ENCODE assay signal across 1 cellular context in genomic region chr3:48439820-48440589, GRCh38.
TF ChIP-seq lines count a peak whose summit lies in the region.

Gene CCDC51 (minus strand): TSS chr3:48440119. CDS start chr3:48435128, 4,991 bp downstream.
Gene TMA7 (plus strand): TSS chr3:48440257. CDS start chr3:48440297, 40 bp downstream.

TF ChIP-seq in HepG2, 621 proteins besides CTCF, POLR2A, EP300 and RAD21 (continued from another document and continues in another):
- TF ChIP-seq ZXDC (CRISPR knock-in tag; IDR thresholded peaks at IDR 0.05) (peak; percentile 81; the same call in 1 of the 2 replicates), STAT6 (CRISPR knock-in tag; IDR thresholded peaks at IDR 0.05; ENCODE audit: borderline replicate concordance) (no peak), ZNF784 (CRISPR knock-in tag; IDR thresholded peaks at IDR 0.05; ENCODE audit: borderline replicate concordance) (peak; percentile 87; the same call in 1 of the 2 replicates), ZBTB21 (CRISPR knock-in tag; IDR thresholded peaks at IDR 0.05) (0 out of 2 replicates have a peak, but pooled peaks have one; percentile 31), HOXD1 (CRISPR knock-in tag; IDR thresholded peaks at IDR 0.05) (0 out of 2 replicates have a peak, but pooled peaks have one; percentile 2), ZNF335 (CRISPR knock-in tag; IDR thresholded peaks at IDR 0.05) (peak; percentile 88; the same call in 1 of the 2 replicates), SALL2 (CRISPR knock-in tag; IDR thresholded peaks at IDR 0.05) (peak; percentile 43; the same call in 1 of the 2 replicates), NFYB (CRISPR knock-in tag; IDR thresholded peaks at IDR 0.05) (peak; percentile 98), ZNF629 (CRISPR knock-in tag; conservative IDR thresholded peaks at IDR 0.05) (no peak), SP1 (IDR thresholded peaks at IDR 0.05) (no peak), SP1 (CRISPR knock-in tag; IDR thresholded peaks at IDR 0.05) (peak; percentile 69), NCOA5 (CRISPR knock-in tag; IDR thresholded peaks at IDR 0.05) (no peak), KLF16 (CRISPR knock-in tag; IDR thresholded peaks at IDR 0.05) (peak in 1 of 2 experiments; percentile 80; a peak in 2 of 4 replicates), ATF5 (CRISPR knock-in tag; IDR thresholded peaks at IDR 0.05; ENCODE audit: low read depth) (peak; percentile 60; the same call in 1 of the 2 replicates), TCF7L2 (IDR thresholded peaks at IDR 0.05; ENCODE audit: low read depth, low read length) (no peak), THAP8 (CRISPR knock-in tag; IDR thresholded peaks at IDR 0.05; ENCODE audit: borderline replicate concordance) (no peak), ZNF678 (CRISPR knock-in tag; IDR thresholded peaks at IDR 0.05) (no peak), BCLAF1 (IDR thresholded peaks at IDR 0.05) (no peak), TAF1 (CRISPR knock-in tag; IDR thresholded peaks at IDR 0.05) (peak; percentile 86), ARNT2 (CRISPR knock-in tag; IDR thresholded peaks at IDR 0.05; ENCODE audit: low read depth) (peak; percentile 75), ZNF512 (CRISPR knock-in tag; IDR thresholded peaks at IDR 0.05) (no peak), MYPOP (CRISPR knock-in tag; IDR thresholded peaks at IDR 0.05) (peak; percentile 51; the same call in 1 of the 2 replicates), ZNF7 (CRISPR knock-in tag; IDR thresholded peaks at IDR 0.05) (no peak), ZNF383 (CRISPR knock-in tag; IDR thresholded peaks at IDR 0.05; ENCODE audit: borderline replicate concordance) (no peak), RBFOX2 (IDR thresholded peaks at IDR 0.05; ENCODE audit: low read depth, low read length) (peak; percentile 96), AGO1 (IDR thresholded peaks at IDR 0.05; ENCODE audit: low read depth, low read length, poor library complexity, severe bottlenecking) (peak; percentile 35), ONECUT2 (CRISPR knock-in tag; IDR thresholded peaks at IDR 0.05) (no peak), ZFP36L1 (CRISPR knock-in tag; IDR thresholded peaks at IDR 0.05) (peak; percentile 52; the same call in 1 of the 2 replicates), SMC3 (IDR thresholded peaks at IDR 0.05; ENCODE audit: low read length) (no peak), CBX5 (CRISPR knock-in tag; IDR thresholded peaks at IDR 0.05; ENCODE audit: borderline replicate concordance) (no peak), SRY (CRISPR knock-in tag; IDR thresholded peaks at IDR 0.05) (peak; percentile 31; the same call in 1 of the 2 replicates), ZNF567 (CRISPR knock-in tag; IDR thresholded peaks at IDR 0.05; ENCODE audit: borderline replicate concordance) (no peak), ZBTB46 (CRISPR knock-in tag; IDR thresholded peaks at IDR 0.05; ENCODE audit: borderline replicate concordance) (no peak), TBX2 (CRISPR knock-in tag; IDR thresholded peaks at IDR 0.05; ENCODE audit: borderline replicate concordance) (peak; percentile 92), IKZF5 (CRISPR knock-in tag; IDR thresholded peaks at IDR 0.05) (peak; percentile 62; the same call in 1 of the 2 replicates), TMF1 (CRISPR knock-in tag; IDR thresholded peaks at IDR 0.05; ENCODE audit: low read depth) (0 out of 2 replicates have a peak, but pooled peaks have one; percentile 32), FOXO4 (CRISPR knock-in tag; conservative IDR thresholded peaks at IDR 0.05) (no peak), GFI1 (CRISPR knock-in tag; IDR thresholded peaks at IDR 0.05; ENCODE audit: borderline replicate concordance) (no peak; the same call in 1 of the 2 replicates), HOXA9 (CRISPR knock-in tag; IDR thresholded peaks at IDR 0.05; ENCODE audit: borderline replicate concordance) (no peak; the same call in 1 of the 2 replicates), ZNF724P (CRISPR knock-in tag; IDR thresholded peaks at IDR 0.05; ENCODE audit: borderline replicate concordance) (no peak), ZSCAN21 (CRISPR knock-in tag; IDR thresholded peaks at IDR 0.05; ENCODE audit: borderline replicate concordance) (peak; percentile 73)
